19 cellular contexts compared by ENCODE assay signal in the genomic region with DNA sequence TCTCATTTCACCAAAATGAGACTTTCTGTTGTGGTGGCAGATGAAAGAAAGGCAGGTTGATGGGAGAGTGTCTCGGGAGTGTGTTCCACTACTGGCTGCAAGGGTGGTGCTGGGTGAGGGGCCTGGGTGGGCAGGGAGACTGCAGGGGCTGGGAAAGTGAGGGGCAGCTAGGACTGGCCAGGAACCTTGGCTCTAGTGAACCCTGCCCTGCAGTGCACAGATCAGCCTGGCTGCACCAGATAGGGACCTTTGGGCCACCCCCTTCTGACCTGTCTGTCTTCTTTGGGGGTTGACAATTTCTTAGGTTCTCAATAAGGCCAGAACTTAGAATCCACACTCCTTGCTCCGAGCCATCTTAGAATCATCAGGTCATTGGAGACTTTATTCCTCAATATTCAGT.
"Had no signal": no experiment of that assay in that cellular context is flagged by ENCODE, and none has a peak within 500 bp of the region (broad histone marks: within the 10 kb centered on the region; RNA-seq: fewer than 3 reads in every experiment).

No MANE protein-coding gene starts in this region.

- H3K27me3 ChIP-seq: esophagus squamous epithelium, heart right ventricle, left lung had no signal

- ATAC-seq: gastrocnemius medialis, left cardiac atrium, left lung, left ventricle myocardium superior, lower lobe of right lung had no signal

- DNase-seq: dermis blood vessel endothelial cell; dorsolateral prefrontal cortex; effector CD4-positive, alpha-beta T cell; effector memory CD4-positive, alpha-beta T cell; esophagus squamous epithelium; foreskin fibroblast; foreskin melanocyte; gastrocnemius medialis; glutamatergic neuron; head of caudate nucleus; heart right ventricle; hippocampal formation; left cardiac atrium; left lung; left ventricle myocardium superior; lower lobe of right lung; mesenchymal stem cell; midbrain had no signal

- H3K9me3 ChIP-seq: gastrocnemius medialis, heart right ventricle, left lung, lower lobe of right lung had no signal

- H3K36me3 ChIP-seq: esophagus squamous epithelium, gastrocnemius medialis, heart right ventricle, left lung, lower lobe of right lung had no signal

- H3K4me1 ChIP-seq: esophagus squamous epithelium, gastrocnemius medialis, left lung, lower lobe of right lung had no signal

- H3K27ac ChIP-seq: coronary artery, dorsolateral prefrontal cortex, esophagus squamous epithelium, gastrocnemius medialis, heart right ventricle, left lung, lower lobe of right lung had no signal

- H3K4me3 ChIP-seq: coronary artery, dorsolateral prefrontal cortex, esophagus squamous epithelium, gastrocnemius medialis, heart right ventricle, left lung, lower lobe of right lung had no signal
